18 cellular contexts compared by ENCODE assay signal in genomic region chr18:46488472-46489213, GRCh38.
DNase-seq lines count a peak whose midpoint lies in the region; ATAC-seq and TF ChIP-seq lines count a peak whose summit lies in the region.
"Had no signal": no experiment of that assay in that cellular context is flagged by ENCODE, and none has a peak within 500 bp of the region (broad histone marks: within the 10 kb centered on the region; RNA-seq: fewer than 3 reads in every experiment).

No MANE protein-coding gene starts in this region.

- H3K4me1 ChIP-seq in heart left ventricle, result peaks cover 0 to 20% (median 3%) of the 10 kb centered on the region in 12 donors
- H3K4me1 ChIP-seq in psoas muscle, result peaks cover 11% of the 10 kb centered on the region
- H3K4me1 ChIP-seq: BLaER1, SJSA1 had no signal

- TF ChIP-seq CTCF in heart left ventricle (IDR thresholded peaks at IDR 0.05) (no peak), psoas muscle (IDR thresholded peaks at IDR 0.05) (no peak)

- ATAC-seq in heart left ventricle (peak; percentile 78 to 91 (median 86)), psoas muscle (peak; percentile 52 to 77 (median 76))
- ATAC-seq: CD8-positive, alpha-beta T cell had no signal

- H3K27me3 ChIP-seq in heart left ventricle (no peaks in the 10 kb centered on the region), psoas muscle (ENCODE audit: insufficient read depth in 3 of 3, low read length in 2 of 3) (no peaks in the 10 kb centered on the region)
- H3K27me3 ChIP-seq: BLaER1 had no signal

- intact Hi-C loops in heart left ventricle (cut with DNase I), result loop anchor here in 2 of 10 donors (5.0 to 10.0 kb wide), 2 partner anchors 66 to 204 kb away; no protein-coding TSS in a partner anchor
- intact Hi-C loops in psoas muscle (cut with DNase I), result loop anchor here in 1 of 2 donors (10.0 kb wide), 1 partner anchor 324 kb away; no protein-coding TSS in a partner anchor

- DNase-seq in NCI-H1092 treated with DMSO at 0.1 percent for 48 hours (lab: John Stamatoyannopoulos, UW) (peak; percentile 71), NCI-H1092 (lab: John Stamatoyannopoulos, UW) (no peak), NCI-H446 (lab: John Stamatoyannopoulos, UW) (peak; percentile 48 to 90), heart left ventricle (peak in 1 of 5 donors; percentile 43), psoas muscle (no peak), dermis blood vessel endothelial cell (no peak), DMS53 treated with DMSO at 0.1 percent for 48 hours (lab: John Stamatoyannopoulos, UW; ENCODE audit: unreplicated experiment) (no peak), globus pallidus (ENCODE audit: low spot score) (no peak)
- DNase-seq: 8988T; CD8-positive, alpha-beta T cell; MM.1S; NCI-H1105 treated with DMSO at 0.1 percent for 48 hours; NCI-H2029; NCI-H526; RPMI8226; T-helper 2 cell had no signal

- 42 to 57% (median 54%) methylated on average over 11 of the region's 11 CpGs for WGBS in heart left ventricle, 4 donors
- WGBS in psoas muscle, 3 donors, result 23 to 45% (median 31%) methylated on average over 11 of the region's 11 CpGs

- no peaks in the 10 kb centered on the region for H3K36me3 ChIP-seq in heart left ventricle
- no peaks in the 10 kb centered on the region for H3K36me3 ChIP-seq in psoas muscle (ENCODE audit: insufficient read depth in 1 of 2, low read depth in 1 of 2)
- H3K36me3 ChIP-seq: BLaER1, SJSA1 had no signal

- H3K27ac ChIP-seq in heart left ventricle, result peak overlapping the region in 4 of 12 donors; percentile 24 to 56 (median 36)
- no peak overlapping the region for H3K27ac ChIP-seq in psoas muscle
- H3K27ac ChIP-seq: BLaER1, SJSA1 had no signal

- no peak overlapping the region for H3K4me3 ChIP-seq in heart left ventricle
- H3K4me3 ChIP-seq in psoas muscle, result no peak overlapping the region
- H3K4me3 ChIP-seq: BLaER1, SJSA1 had no signal

- H3K9me3 ChIP-seq in heart left ventricle, result no peaks in the 10 kb centered on the region
- no peaks in the 10 kb centered on the region for H3K9me3 ChIP-seq in psoas muscle
- H3K9me3 ChIP-seq: BLaER1, SJSA1 had no signal

- no peak for TF ChIP-seq POLR2A in heart left ventricle (IDR thresholded peaks at IDR 0.05)

Comparison
In these comparisons a context has a peak if more than half of its experiments do, and no peak if none do; other contexts are left out.
1. DNase-seq: peak in NCI-H1092 treated with DMSO at 0.1 percent for 48 hours (single experiment) and NCI-H446 (2 of 2); none in NCI-H1092 (single experiment), psoas muscle (0 of 2), dermis blood vessel endothelial cell (single experiment), DMS53 treated with DMSO at 0.1 percent for 48 hours (single experiment) and globus pallidus (single experiment).